Comparison of ENCODE assay signal across 1 cellular context in genomic region chr6:34385793-34386195, GRCh38.
TF ChIP-seq lines count a peak whose summit lies in the region.

No MANE protein-coding gene starts in this region.

TF ChIP-seq in H1, 55 proteins besides CTCF, POLR2A, EP300 and RAD21:
- no peak for TF ChIP-seq CBX8 (IDR thresholded peaks at IDR 0.05; ENCODE audit: borderline replicate concordance, low read depth, low read length)
- TF ChIP-seq SIX5 (IDR thresholded peaks at IDR 0.05; ENCODE audit: low read depth, low read length): no peak
- 0 out of 2 replicates have a peak, but pooled peaks have one; percentile 26 for TF ChIP-seq CEBPB (IDR thresholded peaks at IDR 0.05; ENCODE audit: low read depth, low read length)
- no peak for TF ChIP-seq FOSL1 (IDR thresholded peaks at IDR 0.05; ENCODE audit: insufficient read depth, low read depth, low read length)
- TF ChIP-seq EGR1 (IDR thresholded peaks at IDR 0.05; ENCODE audit: borderline replicate concordance, low read depth, low read length): peak; percentile 24; the same call in 1 of the 2 replicates
TF ChIP-seq in H1: peak in this region for 2.
